ENCODE assay signal across 9 cellular contexts in the genomic region with DNA sequence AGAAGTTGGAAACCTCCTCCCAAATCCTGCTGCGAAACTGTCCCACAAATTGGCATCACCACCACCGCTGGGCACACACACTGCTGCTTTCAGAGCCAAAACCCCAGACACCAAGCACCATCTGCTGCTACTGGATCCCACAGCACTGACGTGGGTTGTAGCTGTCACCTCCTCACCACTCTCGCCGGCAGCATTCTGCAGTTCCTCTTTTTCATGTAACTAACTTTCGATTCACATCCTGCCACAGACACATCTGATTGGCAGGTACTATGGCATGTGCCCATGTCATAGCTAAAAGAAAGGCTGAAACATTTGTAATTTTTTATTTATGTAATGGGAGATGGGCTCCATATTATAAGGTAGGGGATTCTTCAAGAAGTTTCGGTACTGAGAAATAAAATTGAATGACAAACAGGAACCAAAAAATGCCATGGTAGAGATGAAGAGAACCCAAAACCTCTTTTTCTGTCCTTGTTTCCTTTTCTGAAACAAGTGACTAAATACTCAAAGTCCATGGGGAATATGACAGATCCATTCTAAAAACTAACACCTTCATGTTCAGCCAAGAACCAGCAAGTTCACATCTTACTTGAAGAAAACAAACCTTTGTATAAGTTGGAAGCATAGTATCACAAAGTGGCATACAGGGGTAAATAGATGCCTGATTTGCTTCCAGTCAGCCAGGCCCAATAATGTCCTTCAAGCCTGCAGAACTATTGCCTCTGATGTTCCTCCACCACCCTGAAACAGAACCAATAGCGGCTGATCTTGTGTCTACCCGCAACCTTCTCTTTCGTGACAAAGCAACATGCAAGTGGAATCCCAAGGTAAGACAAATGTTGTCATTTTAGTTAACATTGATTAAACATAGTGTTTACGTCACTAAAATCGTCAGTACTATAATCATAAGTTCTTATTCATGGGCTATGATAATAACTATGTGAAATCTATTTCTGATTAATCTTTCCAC. TPM values are rescaled to one million over a fixed set of nuclear protein-coding genes. Genes with fewer than 3 reads are reported as not detected.
DNase-seq lines count a peak whose midpoint lies in the region; ATAC-seq, FAIRE-seq and TF ChIP-seq lines count a peak whose summit lies in the region.
"Had no signal": no experiment of that assay in that cellular context is flagged by ENCODE, and none has a peak within 500 bp of the region (broad histone marks: within the 10 kb centered on the region; RNA-seq: fewer than 3 reads in every experiment).

No MANE protein-coding gene starts in this region.

- no peaks in the 10 kb centered on the region for H3K36me3 Mint-ChIP-seq in T-helper 1 cell treated with Interleukin-12 subunit alpha and Interleukin-12 subunit beta and Interleukin-4 antibody, amounts not matched to agents 30 μg/mL and 1 μg/mL, for 36 hours (ENCODE audit: low read depth)
- H3K36me3 Mint-ChIP-seq in activated naive CD8-positive, alpha-beta T cell treated with anti-CD3 and anti-CD28 coated beads, Interleukin-2, amount 50 U/mL, for 24 hours (ENCODE audit: low read depth): no peaks in the 10 kb centered on the region

- peak overlapping the region; percentile 33 for H3K4me3 Mint-ChIP-seq in T-helper 1 cell treated with Interleukin-12 subunit alpha and Interleukin-12 subunit beta and Interleukin-4 antibody, amounts not matched to agents 30 μg/mL and 1 μg/mL, for 36 hours
- H3K4me3 Mint-ChIP-seq in activated naive CD8-positive, alpha-beta T cell treated with anti-CD3 and anti-CD28 coated beads, Interleukin-2, amount 50 U/mL, for 24 hours: peak overlapping the region; percentile 67

- intact Hi-C loops in pancreas (cut with DNase I) (loop anchor here in 1 of 3 donors (5.0 kb wide), 1 partner anchor 132 kb away; no protein-coding TSS in a partner anchor), transverse colon (cut with DNase I; ENCODE audit: low total_unique reads) (no loop called here)

- H3K9me3 ChIP-seq in pancreas: no peaks in the 10 kb centered on the region
- H3K9me3 ChIP-seq in transverse colon: no peaks in the 10 kb centered on the region

- H3K27ac Mint-ChIP-seq in T-helper 1 cell treated with Interleukin-12 subunit alpha and Interleukin-12 subunit beta and Interleukin-4 antibody, amounts not matched to agents 30 μg/mL and 1 μg/mL, for 36 hours: peak overlapping the region; percentile 23
- H3K27ac Mint-ChIP-seq in activated naive CD8-positive, alpha-beta T cell treated with anti-CD3 and anti-CD28 coated beads, Interleukin-2, amount 50 U/mL, for 24 hours: peak overlapping the region; percentile 59

- FAIRE-seq in pancreas (lab: Jason Lieb, UNC) (no peak), urothelium cell line (lab: Jason Lieb, UNC) (no peak)

- 67 to 70% methylated on average over 12 of the region's 12 CpGs for WGBS in pancreas, 2 donors
- 44 to 65% methylated on average over 5 to 12 of the region's 12 CpGs for WGBS in transverse colon (ENCODE audit: low coverage in 1 of 2), 2 donors

- H3K36me3 ChIP-seq in pancreas (no peaks in the 10 kb centered on the region), transverse colon (no peaks in the 10 kb centered on the region)

- no peak overlapping the region for H3K27ac ChIP-seq in pancreas
- peak overlapping the region in 2 of 4 donors; percentile 25 to 27 for H3K27ac ChIP-seq in transverse colon

- DNase-seq in activated naive CD8-positive, alpha-beta T cell treated with anti-CD3 and anti-CD28 coated beads, Interleukin-2, amount 50 U/mL, for 24 hours: peak; percentile 59
- DNase-seq in pancreas: peak in 2 of 6 donors; percentile 20 to 60
- peak; percentile 81 for DNase-seq in transverse colon
- DNase-seq in urothelium cell line (ENCODE audit: low spot score): no peak
- DNase-seq in T1000 (lab: John Stamatoyannopoulos, UW): no peak

- in situ Hi-C loops in GM18951 (cut with MboI; ENCODE audit: low sequenced_read_pairs, unreplicated experiment) (no loop called here), transverse colon (cut with MboI; ENCODE audit: low pct_ligation_motif_present in 1 of 4, low pct_unique_long_range_greater_than_20kb in 1 of 4, low sequenced_read_pairs in 3 of 4) (loop anchor here (5.0 to 25.0 kb wide), 4 partner anchors 132 to 428 kb away; no protein-coding TSS in a partner anchor)

- TF ChIP-seq CTCF in pancreas (IDR thresholded peaks at IDR 0.05): no peak
- TF ChIP-seq CTCF in transverse colon (IDR thresholded peaks at IDR 0.05): no peak

- H3K4me3 ChIP-seq in pancreas (no peak overlapping the region), transverse colon (no peak overlapping the region)

- H3K27me3 ChIP-seq in pancreas (no peaks in the 10 kb centered on the region), transverse colon (no peaks in the 10 kb centered on the region)

- ATAC-seq in HG03066 (IDR thresholded peaks at IDR 0.05; ENCODE audit: low read depth, unreplicated experiment) (peak; percentile 95), pancreas (peak in 3 of 4 donors; percentile 39 to 87 (median 76))
- ATAC-seq in activated naive CD8-positive, alpha-beta T cell treated with anti-CD3 and anti-CD28 coated beads, Interleukin-2, amount 50 U/mL, for 24 hours: peak; percentile 97

- no peaks in the 10 kb centered on the region for H3K9me3 Mint-ChIP-seq in T-helper 1 cell treated with Interleukin-12 subunit alpha and Interleukin-12 subunit beta and Interleukin-4 antibody, amounts not matched to agents 30 μg/mL and 1 μg/mL, for 36 hours
- no peaks in the 10 kb centered on the region for H3K9me3 Mint-ChIP-seq in activated naive CD8-positive, alpha-beta T cell treated with anti-CD3 and anti-CD28 coated beads, Interleukin-2, amount 50 U/mL, for 24 hours

- TF ChIP-seq POLR2A in GM18951 (IDR thresholded peaks at IDR 0.05; ENCODE audit: extremely low read depth, insufficient read depth, insufficient read length): peak; percentile 43
- no peak for TF ChIP-seq POLR2A in transverse colon (IDR thresholded peaks at IDR 0.05)

- H3K27me3 Mint-ChIP-seq in T-helper 1 cell treated with Interleukin-12 subunit alpha and Interleukin-12 subunit beta and Interleukin-4 antibody, amounts not matched to agents 30 μg/mL and 1 μg/mL, for 36 hours (ENCODE audit: low read depth): no peaks in the 10 kb centered on the region
- peaks cover 2% of the 10 kb centered on the region for H3K27me3 Mint-ChIP-seq in activated naive CD8-positive, alpha-beta T cell treated with anti-CD3 and anti-CD28 coated beads, Interleukin-2, amount 50 U/mL, for 24 hours

- no peak for TF ChIP-seq EP300 in transverse colon (IDR thresholded peaks at IDR 0.05; ENCODE audit: low read depth)

- H3K4me1 Mint-ChIP-seq in T-helper 1 cell treated with Interleukin-12 subunit alpha and Interleukin-12 subunit beta and Interleukin-4 antibody, amounts not matched to agents 30 μg/mL and 1 μg/mL, for 36 hours (ENCODE audit: low read depth): peaks cover 13% of the 10 kb centered on the region
- peaks cover 25% of the 10 kb centered on the region for H3K4me1 Mint-ChIP-seq in activated naive CD8-positive, alpha-beta T cell treated with anti-CD3 and anti-CD28 coated beads, Interleukin-2, amount 50 U/mL, for 24 hours

- H3K4me1 ChIP-seq in pancreas (peaks cover 0 to 6% (median 0%) of the 10 kb centered on the region in 3 donors), transverse colon (peaks cover 0 to 8% (median 0%) of the 10 kb centered on the region in 4 donors)

RNA-seq across cellular contexts. Expression of a gene that starts 26.6 kb away (rescaled TPM):
- under 1 TPM in 4 of 6 donors, not detected in 2; 0.21 to 0.84 (median 0.23) TPM for total RNA-seq in pancreas
- polyA plus RNA-seq in pancreas: under 1 TPM; 0.27 to 0.70 TPM
- total RNA-seq in transverse colon: 1 to 10 TPM in 2 of 4 donors, not detected in 2; 1.2 to 1.3 TPM
- total RNA-seq: kidney epithelial cell had no signal

RNA-seq across cellular contexts. Expression of a gene that starts 33.8 kb away (rescaled TPM):
- total RNA-seq in pancreas (10 to 100 TPM in 2 of 6 donors, 1 to 10 TPM in 3, under 1 TPM in 1; 0.55 to 77.1 (median 2.7) TPM), transverse colon (100 to 1,000 TPM in 1 of 4 donors, 10 to 100 TPM in 3; 38.5 to 160 (median 49.8) TPM)
- polyA plus RNA-seq in pancreas: 1 to 10 TPM; 1.7 to 2.5 TPM
- total RNA-seq: kidney epithelial cell had no signal

Comparison
In these comparisons a context has a peak if more than half of its experiments do, and no peak if none do; other contexts are left out.
1. DNase-seq: peak in activated naive CD8-positive, alpha-beta T cell treated with anti-CD3 and anti-CD28 coated beads, Interleukin-2, amount 50 U/mL, for 24 hours (single experiment) and transverse colon (single experiment); none in urothelium cell line (single experiment) and T1000 (single experiment).
2. Peak in every context shown above with its lines, with median percentiles within 50 percentile points of each other: ATAC-seq.